8 cellular contexts compared by ENCODE assay signal in the genomic region with DNA sequence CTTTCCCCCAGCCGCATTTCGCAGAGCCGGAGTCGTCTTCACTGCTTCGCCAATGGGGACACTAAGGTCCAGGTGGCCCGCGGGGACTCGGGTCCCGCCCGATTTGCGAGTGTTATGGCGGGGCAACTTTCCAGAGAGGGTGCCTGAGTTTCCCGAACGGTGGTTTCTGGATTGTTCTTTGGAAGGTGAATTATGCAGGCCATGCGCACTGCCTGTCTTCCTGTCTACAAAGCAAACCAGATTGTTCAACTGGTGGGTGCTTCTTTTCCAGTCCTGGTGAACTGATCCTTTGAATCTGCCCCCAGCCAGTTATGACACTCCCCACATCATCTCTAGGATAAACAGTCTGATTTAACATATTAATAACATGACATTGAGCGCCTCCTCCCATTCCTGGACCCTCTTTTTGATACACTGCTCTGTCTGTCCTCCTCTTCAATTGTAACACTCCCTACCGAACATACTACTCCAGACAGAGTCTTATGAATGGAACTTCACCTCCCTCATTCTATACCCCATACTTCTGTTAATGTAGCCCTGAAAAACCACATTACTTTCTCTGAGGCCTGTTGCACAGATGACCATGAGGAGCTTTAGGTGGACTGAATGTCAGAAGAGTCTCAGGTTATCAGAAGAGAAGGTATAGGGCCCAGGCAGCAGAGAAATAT.
DNase-seq lines count a peak whose midpoint lies in the region; ATAC-seq and TF ChIP-seq lines count a peak whose summit lies in the region.

No MANE protein-coding gene starts in this region.

- in situ Hi-C loops in HAP-1 (cut with MboI; ENCODE audit: low sequenced_read_pairs): loop anchor here (5.0 kb wide), 1 partner anchor 292 kb away; no protein-coding TSS in a partner anchor

- ATAC-seq in activated T-helper 17 cell treated with anti-CD3 and anti-CD28 coated beads, Interleukin-2, amount 50 U/mL, for 72 hours (replicated peaks): no peak

- no peaks in the 10 kb centered on the region for H3K36me3 ChIP-seq in HAP-1 (replicated peaks)

- no peaks in the 10 kb centered on the region for H3K27me3 Mint-ChIP-seq in activated T-helper 17 cell treated with anti-CD3 and anti-CD28 coated beads, Interleukin-2, amount 50 U/mL, for 72 hours

- H3K4me1 ChIP-seq in HAP-1: peaks cover 8% of the 10 kb centered on the region; the same call in 1 of the 2 replicates

- H3K4me1 Mint-ChIP-seq in activated T-helper 17 cell treated with anti-CD3 and anti-CD28 coated beads, Interleukin-2, amount 50 U/mL, for 72 hours: peaks cover 14% of the 10 kb centered on the region

- peak overlapping the region; percentile 88 for H3K27ac Mint-ChIP-seq in activated T-helper 17 cell treated with anti-CD3 and anti-CD28 coated beads, Interleukin-2, amount 50 U/mL, for 72 hours

- peak overlapping the region; percentile 79 for H3K4me3 Mint-ChIP-seq in activated T-helper 17 cell treated with anti-CD3 and anti-CD28 coated beads, Interleukin-2, amount 50 U/mL, for 72 hours

- H3K9me3 ChIP-seq in HAP-1 (no peaks in the 10 kb centered on the region), iPS-18c (ENCODE audit: control insufficient read depth, insufficient read depth, low read length) (no peaks in the 10 kb centered on the region)

- H3K9me3 Mint-ChIP-seq in activated T-helper 17 cell treated with anti-CD3 and anti-CD28 coated beads, Interleukin-2, amount 50 U/mL, for 72 hours: no peaks in the 10 kb centered on the region

- TF ChIP-seq CTCF in AG09309 (IDR thresholded peaks at IDR 0.05; ENCODE audit: control insufficient read depth, insufficient read depth, low read depth, low read length, missing control alignments): no peak

- H3K4me3 ChIP-seq in AG09309 (ENCODE audit: control insufficient read depth, low read depth, low read length) (peak overlapping the region; percentile 35), HAP-1 (peak overlapping the region; percentile 93), iPS-18c (ENCODE audit: insufficient read depth, low read depth, low read length) (peak overlapping the region; percentile 96)

- peaks cover 9% of the 10 kb centered on the region for H3K36me3 Mint-ChIP-seq in activated T-helper 17 cell treated with anti-CD3 and anti-CD28 coated beads, Interleukin-2, amount 50 U/mL, for 72 hours (ENCODE audit: low read depth)

- DNase-seq in AG09309 (ENCODE audit: low read depth): no peak
- DNase-seq in HAP-1 (ENCODE audit: low spot score in 2 of 2): no peak
- DNase-seq in substantia nigra (lab: John Stamatoyannopoulos, UW): peak in 6 of 49 donors; percentile 36 to 89 (median 47)
- DNase-seq in activated CD8-positive, alpha-beta memory T cell treated with anti-CD3 and anti-CD28 coated beads for 24 hours: no peak
- no peak for DNase-seq in activated effector memory CD4-positive, alpha-beta T cell treated with anti-CD3 and anti-CD28 coated beads, Interleukin-2, amount 50 U/mL, for 16 hours
- DNase-seq in NCI-H2107 treated with DMSO at 0.1 percent for 48 hours (lab: John Stamatoyannopoulos, UW; ENCODE audit: unreplicated experiment): no peak

- peak overlapping the region; percentile 67 for H3K27ac ChIP-seq in substantia nigra (ENCODE audit: low read depth, low read length, poor library complexity, severe bottlenecking)

- H3K27me3 ChIP-seq in HAP-1 (ENCODE audit: low read depth): no peaks in the 10 kb centered on the region

Comparison
In these comparisons a context has a peak if more than half of its experiments do, and no peak if none do; other contexts are left out.
1. H3K4me3 ChIP-seq: peak in every context shown above with its lines; median percentile 96 in iPS-18c; 93 in HAP-1; 35 in AG09309.